ENCODE assay signal across 1 cellular context in genomic region chr1:28173980-28174297, GRCh38.
TF ChIP-seq lines count a peak whose summit lies in the region.

No MANE protein-coding gene starts in this region.

TF ChIP-seq in SK-N-SH, 30 proteins besides CTCF, POLR2A, EP300 and RAD21:
- TF ChIP-seq FOSL2 (IDR thresholded peaks at IDR 0.05; ENCODE audit: borderline replicate concordance, low read depth) (no peak), GABPA (IDR thresholded peaks at IDR 0.05; ENCODE audit: low read depth) (no peak), JUND (IDR thresholded peaks at IDR 0.05) (no peak), ZBTB33 (IDR thresholded peaks at IDR 0.05; ENCODE audit: borderline replicate concordance, low read depth) (no peak), FOXJ3 (CRISPR knock-in tag; IDR thresholded peaks at IDR 0.05) (no peak), SIN3A (IDR thresholded peaks at IDR 0.05; ENCODE audit: borderline replicate concordance, low read depth, low read length) (no peak), IRF3 (IDR thresholded peaks at IDR 0.05; ENCODE audit: low read depth, low read length) (no peak), CHD2 (IDR thresholded peaks at IDR 0.05; ENCODE audit: low read length, partially characterized antibody) (no peak), NRF1 (IDR thresholded peaks at IDR 0.05; ENCODE audit: low read depth, low read length) (no peak), MXI1 (IDR thresholded peaks at IDR 0.05; ENCODE audit: low read depth, low read length) (no peak), REST (IDR thresholded peaks at IDR 0.05; ENCODE audit: low read depth, low read length) (no peak), ELF1 (IDR thresholded peaks at IDR 0.05) (no peak), MEF2A (IDR thresholded peaks at IDR 0.05; ENCODE audit: borderline replicate concordance, low read depth) (no peak), TEAD4 (IDR thresholded peaks at IDR 0.05; ENCODE audit: borderline replicate concordance, insufficient read depth) (no peak), TCF12 (IDR thresholded peaks at IDR 0.05) (no peak), RXRA (IDR thresholded peaks at IDR 0.05; ENCODE audit: borderline replicate concordance, low read depth) (no peak), FOXM1 (IDR thresholded peaks at IDR 0.05; ENCODE audit: low read depth) (no peak), PBX3 (IDR thresholded peaks at IDR 0.05) (no peak), MAX (IDR thresholded peaks at IDR 0.05; ENCODE audit: low read depth) (no peak), NFIC (IDR thresholded peaks at IDR 0.05; ENCODE audit: borderline replicate concordance) (no peak)
